37 cellular contexts compared by ENCODE assay signal in genomic region chr7:68408873-68409272, GRCh38.
"Had no signal": no experiment of that assay in that cellular context is flagged by ENCODE, and none has a peak within 500 bp of the region (broad histone marks: within the 10 kb centered on the region; RNA-seq: fewer than 3 reads in every experiment).

No MANE protein-coding gene starts in this region.

- H3K4me3 ChIP-seq: MG63 had no signal

- H3K27me3 ChIP-seq: MG63 had no signal

- H3K9me3 ChIP-seq: MG63 had no signal

- H3K9ac ChIP-seq: KMS-11 had no signal

- H3K27ac ChIP-seq: KMS-11 had no signal

- DNase-seq: Karpas-422, Kasumi-1, KG1, MG63, MM.1S, MV-4-11, NCI-H1048, NCI-H1092, NCI-H1092 treated with DMSO at 0.1 percent for 48 hours, NCI-H1105, NCI-H1105 treated with DMSO at 0.1 percent for 48 hours, NCI-H1417, NCI-H1417 treated with DMSO at 0.1 percent for 48 hours, NCI-H1436, NCI-H1436 treated with DMSO at 0.1 percent for 48 hours, NCI-H146, NCI-H1694, NCI-H1694 treated with DMSO at 0.1 percent for 48 hours, NCI-H187, NCI-H187 treated with DMSO at 0.1 percent for 48 hours, NCI-H1930, NCI-H2029, NCI-H2029 treated with DMSO at 0.1 percent for 48 hours, NCI-H2081, NCI-H2081 treated with DMSO at 0.1 percent for 48 hours, NCI-H2107, NCI-H2171, NCI-H2171 treated with DMSO at 0.1 percent for 48 hours, NCI-H2227 treated with DMSO at 0.1 percent for 48 hours, NCI-H226, NCI-H345, NCI-H446, NCI-H446 treated with DMSO at 0.1 percent for 48 hours, NCI-H510A, NCI-H510A treated with DMSO at 0.1 percent for 48 hours, NCI-H524 had no signal

- H3K36me3 ChIP-seq: MG63 had no signal

- H3K4me2 ChIP-seq: KMS-11 had no signal
